Comparison of ENCODE assay signal across 8 cellular contexts in genomic region chr3:127015282-127016042, GRCh38. TPM values are rescaled to one million over a fixed set of nuclear protein-coding genes. Genes with fewer than 3 reads are reported as not detected.
DNase-seq lines count a peak whose midpoint lies in the region; ATAC-seq and TF ChIP-seq lines count a peak whose summit lies in the region.

No MANE protein-coding gene starts in this region.

- H3K27me3 Mint-ChIP-seq in stimulated activated naive B cell treated with anti-CD40 and anti-IgM and Interleukin-4, amounts not matched to agents 10 μg/mL and 1 μg/mL and 100 μg/mL, for 72 hours: no peaks in the 10 kb centered on the region

- intact Hi-C loops in left ventricle myocardium superior (cut with micrococcal nuclease): no loop called here

- H3K4me1 Mint-ChIP-seq in stimulated activated naive B cell treated with anti-CD40 and anti-IgM and Interleukin-4, amounts not matched to agents 10 μg/mL and 1 μg/mL and 100 μg/mL, for 72 hours: peaks cover 18 to 23% of the 10 kb centered on the region in 2 donors

- ATAC-seq in HG03108 (IDR thresholded peaks at IDR 0.05; ENCODE audit: unreplicated experiment) (peak; percentile 55), SK-N-SH treated with all-trans-retinoic acid at 6 μM for 48 hours (no peak), left ventricle myocardium superior (no peak), GM18520 (IDR thresholded peaks at IDR 0.05; ENCODE audit: unreplicated experiment) (no peak)
- peak; percentile 69 to 83 for ATAC-seq in stimulated activated naive B cell treated with anti-CD40 and anti-IgM and Interleukin-4, amounts not matched to agents 10 μg/mL and 1 μg/mL and 100 μg/mL, for 72 hours (replicated peaks)

- H3K4me3 Mint-ChIP-seq in stimulated activated naive B cell treated with anti-CD40 and anti-IgM and Interleukin-4, amounts not matched to agents 10 μg/mL and 1 μg/mL and 100 μg/mL, for 72 hours: peak overlapping the region; percentile 14 to 36

- H3K9me3 Mint-ChIP-seq in stimulated activated naive B cell treated with anti-CD40 and anti-IgM and Interleukin-4, amounts not matched to agents 10 μg/mL and 1 μg/mL and 100 μg/mL, for 72 hours: no peaks in the 10 kb centered on the region

- DNase-seq in DMS 273 (lab: John Stamatoyannopoulos, UW; ENCODE audit: unreplicated experiment): peak; percentile 53
- no peak for DNase-seq in DMS 273 treated with DMSO at 0.1 percent for 48 hours (lab: John Stamatoyannopoulos, UW)
- DNase-seq in stimulated activated naive B cell treated with anti-CD40 and anti-IgM and Interleukin-4, amounts not matched to agents 10 μg/mL and 1 μg/mL and 100 μg/mL, for 72 hours: peak; percentile 47
- no peak for DNase-seq in left ventricle myocardium superior
- DNase-seq in NOMO-1 treated with DMSO at 0.1 percent for 48 hours (lab: John Stamatoyannopoulos, UW; ENCODE audit: unreplicated experiment): no peak

- peak overlapping the region; percentile 51 for H3K27ac Mint-ChIP-seq in stimulated activated naive B cell treated with anti-CD40 and anti-IgM and Interleukin-4, amounts not matched to agents 10 μg/mL and 1 μg/mL and 100 μg/mL, for 72 hours

- H3K36me3 Mint-ChIP-seq in stimulated activated naive B cell treated with anti-CD40 and anti-IgM and Interleukin-4, amounts not matched to agents 10 μg/mL and 1 μg/mL and 100 μg/mL, for 72 hours: peaks cover 43 to 51% of the 10 kb centered on the region in 2 donors

TF ChIP-seq in SK-N-SH treated with all-trans-retinoic acid at 6 μM for 48 hours, 23 proteins besides CTCF, POLR2A, EP300 and RAD21:
- TF ChIP-seq ZFP3 (CRISPR knock-in tag; IDR thresholded peaks at IDR 0.05) (no peak), TCF4 (CRISPR knock-in tag; IDR thresholded peaks at IDR 0.05; ENCODE audit: borderline replicate concordance) (peak; percentile 33; the same call in 1 of the 2 replicates)

RNA-seq across cellular contexts. Expression of gene PLXNA1, which starts 32.5 kb away (rescaled TPM):
- total RNA-seq in left ventricle myocardium superior: 23.8 TPM

Comparison
In these comparisons a context has a peak if more than half of its experiments do, and no peak if none do; other contexts are left out.
1. DNase-seq: peak in DMS 273 (single experiment) and stimulated activated naive B cell treated with anti-CD40 and anti-IgM and Interleukin-4, amounts not matched to agents 10 μg/mL and 1 μg/mL and 100 μg/mL, for 72 hours (single experiment); none in DMS 273 treated with DMSO at 0.1 percent for 48 hours (single experiment), left ventricle myocardium superior (single experiment) and NOMO-1 treated with DMSO at 0.1 percent for 48 hours (single experiment).
2. ATAC-seq: peak in HG03108 (single experiment) and stimulated activated naive B cell treated with anti-CD40 and anti-IgM and Interleukin-4, amounts not matched to agents 10 μg/mL and 1 μg/mL and 100 μg/mL, for 72 hours (2 of 2); none in SK-N-SH treated with all-trans-retinoic acid at 6 μM for 48 hours (single experiment), left ventricle myocardium superior (single experiment) and GM18520 (single experiment).